8 cellular contexts compared by ENCODE assay signal in the genomic region with DNA sequence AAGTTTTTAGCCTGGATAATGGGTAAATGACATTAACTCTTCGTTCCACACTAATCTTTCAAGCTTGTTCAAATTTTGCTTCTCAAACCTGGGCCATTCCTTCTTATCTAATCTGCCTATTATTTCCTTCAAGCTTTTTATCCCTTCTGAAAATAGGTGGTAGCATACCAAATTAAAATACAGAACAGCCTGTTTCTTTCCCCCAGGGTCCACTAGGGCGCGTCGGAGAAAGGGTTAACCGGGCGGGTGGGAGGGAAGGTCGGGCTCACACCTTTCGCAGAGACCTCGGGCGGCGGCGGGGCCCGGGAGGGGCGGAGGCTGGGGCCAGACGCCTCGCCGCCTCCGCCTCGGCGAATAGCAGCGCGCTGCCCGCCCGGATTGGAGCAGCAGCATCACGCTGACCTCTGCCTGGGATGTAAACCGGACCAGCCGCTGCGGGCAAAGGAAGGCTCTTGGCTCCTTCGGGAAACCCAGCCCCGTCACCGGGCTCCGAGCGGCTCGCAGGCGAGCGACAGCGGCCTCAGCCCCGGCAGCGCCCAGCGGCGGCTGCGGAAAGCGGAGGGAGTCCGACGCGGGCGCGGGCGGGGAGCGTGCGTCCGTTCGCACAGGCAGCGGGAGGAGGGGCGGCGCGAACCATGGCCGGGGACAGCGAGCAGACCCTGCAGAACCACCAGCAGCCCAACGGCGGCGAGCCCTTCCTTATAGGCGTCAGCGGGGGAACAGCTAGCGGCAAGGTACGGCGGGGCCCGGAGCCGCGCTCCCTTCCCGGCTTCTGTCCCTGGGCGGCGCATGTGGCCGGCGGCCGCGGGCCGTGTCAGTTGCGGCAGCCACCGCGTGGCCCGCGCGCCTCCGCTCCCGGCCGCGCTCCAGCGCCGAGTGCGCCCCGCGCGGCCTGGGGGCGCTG.
A peak's percentile ranks its signal among the peaks of the same experiment; 100 is the strongest.
DNase-seq lines count a peak whose midpoint lies in the region; ATAC-seq and TF ChIP-seq lines count a peak whose summit lies in the region.

A gene (plus strand): TSS at position 416 of the 904 bp plus-strand sequence. CDS start 220 bp downstream, at position 636.

- in situ Hi-C loops in astrocyte of the spinal cord (cut with HindIII; ENCODE audit: low sequenced_read_pairs) = no loop called here

- peak; percentile 61 for ATAC-seq in HG02763 (IDR thresholded peaks at IDR 0.05; ENCODE audit: unreplicated experiment)

- no peaks in the 10 kb centered on the region for H3K9me3 ChIP-seq in iPS DF 6.9 (ENCODE audit: control insufficient read depth, insufficient read depth, low read length)

- peaks cover 3% of the 10 kb centered on the region; the same call in 1 of the 2 replicates for H3K36me3 ChIP-seq in iPS DF 6.9 (ENCODE audit: control insufficient read depth, insufficient read depth, low read length)

- no peak for TF ChIP-seq CTCF in astrocyte of the spinal cord (IDR thresholded peaks at IDR 0.05; ENCODE audit: low read depth, low read length)

- WGBS in iPS DF 6.9 (ENCODE audit: insufficient coverage, insufficient read length) = no CpG with 5 or more reads among the region's 95 CpGs

- no peaks in the 10 kb centered on the region; the same call in 1 of the 2 replicates for H3K4me1 ChIP-seq in iPS DF 6.9 (ENCODE audit: control insufficient read depth, insufficient read depth, low read length)

- no peaks in the 10 kb centered on the region for H3K27me3 ChIP-seq in iPS DF 6.9 (ENCODE audit: control insufficient read depth, insufficient read depth, low read length)

- H3K4me3 ChIP-seq in astrocyte of the spinal cord (ENCODE audit: low read depth, low read length) (peak within 1 kb of the TSS; percentile 88), iPS DF 6.9 (ENCODE audit: low read length) (peak within 1 kb of the TSS; percentile 99), skeletal muscle cell (ENCODE audit: low read depth, low read length) (peak within 1 kb of the TSS; percentile 92)

- DNase-seq in NCI-H1694 treated with DMSO at 0.1 percent for 48 hours (lab: John Stamatoyannopoulos, UW) (peak; percentile 57), NCI-H1694 (lab: John Stamatoyannopoulos, UW) (no peak), NCI-H128 (lab: John Stamatoyannopoulos, UW; ENCODE audit: unreplicated experiment) (peak; percentile 67), T-helper 22 cell (ENCODE audit: low read depth) (peak; percentile 14), astrocyte of the spinal cord (ENCODE audit: low read depth, low spot score) (peak; percentile 77), iPS DF 6.9 (ENCODE audit: low read depth, low spot score) (no peak), skeletal muscle cell (ENCODE audit: low read depth) (no peak)

- no peak within 1 kb of the TSS for H3K27ac ChIP-seq in iPS DF 6.9 (ENCODE audit: low read length)

Comparison
In these comparisons a context has a peak if more than half of its experiments do, and no peak if none do; other contexts are left out.
1. DNase-seq: peak in NCI-H1694 treated with DMSO at 0.1 percent for 48 hours (single experiment), NCI-H128 (single experiment), T-helper 22 cell (single experiment) and astrocyte of the spinal cord (single experiment); none in NCI-H1694 (single experiment), iPS DF 6.9 (single experiment) and skeletal muscle cell (single experiment).
2. Peak in every context shown above with its lines, with median percentiles within 50 percentile points of each other: H3K4me3 ChIP-seq.